ENCODE assay signal across 1 cellular context in the genomic region with DNA sequence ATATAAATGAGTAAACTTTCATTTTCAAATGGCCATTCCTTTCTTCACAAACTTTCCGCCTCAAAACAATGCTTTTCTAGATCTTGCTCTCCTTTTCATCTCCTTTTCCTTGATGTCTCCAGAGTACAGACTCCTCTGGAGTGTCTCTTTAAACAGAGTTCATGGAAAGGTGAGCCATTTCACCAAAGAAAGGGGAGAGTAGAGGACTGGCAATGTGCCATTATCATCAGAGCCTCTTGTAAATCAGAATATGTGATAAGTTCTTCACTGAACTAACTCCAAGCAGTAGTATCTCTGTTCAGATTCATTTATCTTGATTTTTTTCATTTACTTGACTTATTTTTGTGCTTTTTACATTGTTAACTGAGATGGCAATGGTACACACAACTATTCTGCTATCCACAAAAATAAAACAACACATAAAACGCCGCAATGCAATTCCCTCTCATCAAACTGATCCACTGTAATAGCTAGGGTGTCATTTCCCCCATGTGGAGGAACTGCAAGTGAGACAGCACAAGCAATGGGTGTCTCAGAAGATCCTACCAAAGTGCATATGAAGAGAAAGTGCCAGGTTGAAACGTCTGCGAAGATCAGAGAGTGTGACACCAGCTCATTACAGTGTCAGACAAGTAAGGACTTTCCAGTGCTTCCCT.
TF ChIP-seq lines count a peak whose summit lies in the region.

No MANE protein-coding gene starts in this region.

TF ChIP-seq in SK-N-SH, 30 proteins besides CTCF, POLR2A, EP300 and RAD21 (continued from another document):
- TF ChIP-seq, protein P1, sequence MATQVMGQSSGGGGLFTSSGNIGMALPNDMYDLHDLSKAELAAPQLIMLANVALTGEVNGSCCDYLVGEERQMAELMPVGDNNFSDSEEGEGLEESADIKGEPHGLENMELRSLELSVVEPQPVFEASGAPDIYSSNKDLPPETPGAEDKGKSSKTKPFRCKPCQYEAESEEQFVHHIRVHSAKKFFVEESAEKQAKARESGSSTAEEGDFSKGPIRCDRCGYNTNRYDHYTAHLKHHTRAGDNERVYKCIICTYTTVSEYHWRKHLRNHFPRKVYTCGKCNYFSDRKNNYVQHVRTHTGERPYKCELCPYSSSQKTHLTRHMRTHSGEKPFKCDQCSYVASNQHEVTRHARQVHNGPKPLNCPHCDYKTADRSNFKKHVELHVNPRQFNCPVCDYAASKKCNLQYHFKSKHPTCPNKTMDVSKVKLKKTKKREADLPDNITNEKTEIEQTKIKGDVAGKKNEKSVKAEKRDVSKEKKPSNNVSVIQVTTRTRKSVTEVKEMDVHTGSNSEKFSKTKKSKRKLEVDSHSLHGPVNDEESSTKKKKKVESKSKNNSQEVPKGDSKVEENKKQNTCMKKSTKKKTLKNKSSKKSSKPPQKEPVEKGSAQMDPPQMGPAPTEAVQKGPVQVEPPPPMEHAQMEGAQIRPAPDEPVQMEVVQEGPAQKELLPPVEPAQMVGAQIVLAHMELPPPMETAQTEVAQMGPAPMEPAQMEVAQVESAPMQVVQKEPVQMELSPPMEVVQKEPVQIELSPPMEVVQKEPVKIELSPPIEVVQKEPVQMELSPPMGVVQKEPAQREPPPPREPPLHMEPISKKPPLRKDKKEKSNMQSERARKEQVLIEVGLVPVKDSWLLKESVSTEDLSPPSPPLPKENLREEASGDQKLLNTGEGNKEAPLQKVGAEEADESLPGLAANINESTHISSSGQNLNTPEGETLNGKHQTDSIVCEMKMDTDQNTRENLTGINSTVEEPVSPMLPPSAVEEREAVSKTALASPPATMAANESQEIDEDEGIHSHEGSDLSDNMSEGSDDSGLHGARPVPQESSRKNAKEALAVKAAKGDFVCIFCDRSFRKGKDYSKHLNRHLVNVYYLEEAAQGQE (IDR thresholded peaks at IDR 0.05; ENCODE audit: low read depth, low read length): no peak
- TF ChIP-seq POLR2AphosphoS5 (IDR thresholded peaks at IDR 0.05; ENCODE audit: low read depth, low read length): no peak
- no peak for TF ChIP-seq TCF12 (IDR thresholded peaks at IDR 0.05)
- TF ChIP-seq ELF1 (IDR thresholded peaks at IDR 0.05): no peak
- TF ChIP-seq, protein P2, sequence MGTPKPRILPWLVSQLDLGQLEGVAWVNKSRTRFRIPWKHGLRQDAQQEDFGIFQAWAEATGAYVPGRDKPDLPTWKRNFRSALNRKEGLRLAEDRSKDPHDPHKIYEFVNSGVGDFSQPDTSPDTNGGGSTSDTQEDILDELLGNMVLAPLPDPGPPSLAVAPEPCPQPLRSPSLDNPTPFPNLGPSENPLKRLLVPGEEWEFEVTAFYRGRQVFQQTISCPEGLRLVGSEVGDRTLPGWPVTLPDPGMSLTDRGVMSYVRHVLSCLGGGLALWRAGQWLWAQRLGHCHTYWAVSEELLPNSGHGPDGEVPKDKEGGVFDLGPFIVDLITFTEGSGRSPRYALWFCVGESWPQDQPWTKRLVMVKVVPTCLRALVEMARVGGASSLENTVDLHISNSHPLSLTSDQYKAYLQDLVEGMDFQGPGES (IDR thresholded peaks at IDR 0.05; ENCODE audit: low read depth, low read length): no peak
- TF ChIP-seq NFIC (IDR thresholded peaks at IDR 0.05; ENCODE audit: borderline replicate concordance): no peak
- no peak for TF ChIP-seq GATA2 (CRISPR knock-in tag; IDR thresholded peaks at IDR 0.05)
- TF ChIP-seq SMC3 (IDR thresholded peaks at IDR 0.05; ENCODE audit: low read depth, low read length): no peak
- TF ChIP-seq, protein P3, sequence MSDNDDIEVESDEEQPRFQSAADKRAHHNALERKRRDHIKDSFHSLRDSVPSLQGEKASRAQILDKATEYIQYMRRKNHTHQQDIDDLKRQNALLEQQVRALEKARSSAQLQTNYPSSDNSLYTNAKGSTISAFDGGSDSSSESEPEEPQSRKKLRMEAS (IDR thresholded peaks at IDR 0.05; ENCODE audit: low read depth): no peak
- no peak for TF ChIP-seq NRF1 (IDR thresholded peaks at IDR 0.05; ENCODE audit: low read depth, low read length)
- no peak for TF ChIP-seq SIN3A (IDR thresholded peaks at IDR 0.05; ENCODE audit: borderline replicate concordance, low read depth, low read length)
